In the genomic region with DNA sequence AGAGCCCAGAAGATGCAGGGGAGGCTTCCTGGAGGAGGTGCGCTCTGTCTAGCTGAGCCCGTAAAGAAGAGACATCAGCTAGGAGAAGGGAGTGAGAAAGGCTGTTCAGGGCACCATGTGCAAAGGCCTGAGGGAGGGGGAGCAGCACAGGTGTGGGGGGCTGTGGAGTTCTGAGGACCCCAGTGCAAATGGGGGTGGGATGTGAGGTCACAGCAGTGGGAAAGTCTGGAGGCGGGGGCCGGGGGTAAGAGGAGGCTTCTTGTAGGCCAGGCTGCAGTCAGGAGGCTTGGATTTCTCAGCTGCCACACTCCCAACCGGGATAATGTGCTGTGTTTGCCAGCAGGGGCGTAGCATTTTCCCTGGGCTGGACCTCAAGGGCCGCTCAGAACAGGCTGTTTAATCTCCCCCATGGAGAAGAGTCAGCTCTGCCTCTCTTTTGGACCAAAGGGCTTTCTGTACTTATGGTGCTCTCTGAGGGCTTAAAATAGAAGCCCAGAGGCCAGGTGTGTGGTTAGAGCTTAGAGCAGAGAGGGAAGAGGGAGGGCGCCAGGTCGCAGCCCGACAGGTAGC, we compare ENCODE assay signal across 9 cellular contexts. TPM values are rescaled to one million over a fixed set of nuclear protein-coding genes. Genes with fewer than 3 reads are reported as not detected.
DNase-seq lines count a peak whose midpoint lies in the region; ATAC-seq and TF ChIP-seq lines count a peak whose summit lies in the region.
"Had no signal": no experiment of that assay in that cellular context is flagged by ENCODE, and none has a peak within 500 bp of the region (broad histone marks: within the 10 kb centered on the region; RNA-seq: fewer than 3 reads in every experiment).

No MANE protein-coding gene starts in this region.

- H3K4me1 ChIP-seq in IMR-90 (ENCODE audit: control insufficient read depth, insufficient read depth, low read length) (peaks cover 4% of the 10 kb centered on the region; the same call in 1 of the 2 replicates), ectodermal cell (ENCODE audit: control insufficient read depth, insufficient read depth, low read length) (peaks cover 5% of the 10 kb centered on the region), mucosa of descending colon (ENCODE audit: low read depth) (peaks cover 61% of the 10 kb centered on the region)

- H2AK5ac ChIP-seq in IMR-90 (ENCODE audit: low read depth, low read length), result no peak overlapping the region

- no peak overlapping the region for H4K5ac ChIP-seq in IMR-90 (ENCODE audit: low read depth, low read length)

- H3K27me3 ChIP-seq in IMR-90 (ENCODE audit: control insufficient read depth, insufficient read depth, low read length) (no peaks in the 10 kb centered on the region), ectodermal cell (ENCODE audit: control insufficient read depth, insufficient read depth, low read length, poor library complexity, severe bottlenecking) (peaks cover 3% of the 10 kb centered on the region)

- no peak overlapping the region for H3K18ac ChIP-seq in IMR-90 (ENCODE audit: low read depth, low read length)

- H3K56ac ChIP-seq in IMR-90 (ENCODE audit: extremely low read depth, insufficient read depth, low read length), result no peak overlapping the region

- no peak overlapping the region for H3K14ac ChIP-seq in IMR-90 (replicated peaks; ENCODE audit: low read depth, low read length)

- H3K36me3 ChIP-seq in IMR-90 (ENCODE audit: control insufficient read depth, insufficient read depth, low read length) (peaks cover 4% of the 10 kb centered on the region; the same call in 1 of the 2 replicates), ectodermal cell (ENCODE audit: control insufficient read depth, insufficient read depth, low read length) (no peaks in the 10 kb centered on the region), mucosa of descending colon (ENCODE audit: low read depth) (no peaks in the 10 kb centered on the region)
- H3K36me3 ChIP-seq: neutrophil had no signal

- no peak for TF ChIP-seq RAD21 in IMR-90 (IDR thresholded peaks at IDR 0.05; ENCODE audit: low read length)

- dilution Hi-C loops in IMR-90 (cut with HindIII; ENCODE audit: low sequenced_read_pairs, unreplicated experiment), result no loop called here

- H3K27ac ChIP-seq in IMR-90 (ENCODE audit: insufficient read depth, low read length), result no peak overlapping the region
- peak overlapping the region; percentile 33 for H3K27ac ChIP-seq in ectodermal cell (ENCODE audit: insufficient read depth, low read depth, low read length, poor library complexity, severe bottlenecking)
- H3K27ac ChIP-seq: neutrophil had no signal

- no peak overlapping the region for H2BK120ac ChIP-seq in IMR-90 (ENCODE audit: low read depth, low read length)

- intact Hi-C loops in IMR-90 (cut with micrococcal nuclease) (no loop called here), mucosa of descending colon (cut with DNase I, micrococcal nuclease) (no loop called here)

- H3K4me3 ChIP-seq in IMR-90 (ENCODE audit: insufficient read depth, low read depth, low read length) (no peak overlapping the region), ectodermal cell (ENCODE audit: insufficient read depth, low read depth, low read length) (no peak overlapping the region), mucosa of descending colon (no peak overlapping the region)

- H4K8ac ChIP-seq in IMR-90 (ENCODE audit: low read depth in 2 of 2, low read length in 2 of 2), result no peak overlapping the region

- no peak overlapping the region for H2AFZ ChIP-seq in IMR-90 (replicated peaks; ENCODE audit: low read length, poor library complexity)

- H4K91ac ChIP-seq in IMR-90 (ENCODE audit: insufficient read depth, low read depth, low read length), result no peak overlapping the region

- TF ChIP-seq CTCF in IMR-90 (conservative IDR thresholded peaks at IDR 0.05; ENCODE audit: low read depth, low read length), result 0 out of 2 replicates have a peak, but pooled peaks have one; percentile 17
- peak; percentile 47 for TF ChIP-seq CTCF in mucosa of descending colon (IDR thresholded peaks at IDR 0.05)

- H3K9me3 ChIP-seq in IMR-90 (ENCODE audit: control insufficient read depth, insufficient read depth, low read length), result no peaks in the 10 kb centered on the region
- no peaks in the 10 kb centered on the region for H3K9me3 ChIP-seq in ectodermal cell (ENCODE audit: control insufficient read depth, low read length)
- no peaks in the 10 kb centered on the region for H3K9me3 ChIP-seq in mucosa of descending colon
- H3K9me3 ChIP-seq: neutrophil had no signal

- peaks cover 24 to 71% of the 10 kb centered on the region in 2 experiments for H3K79me1 ChIP-seq in IMR-90 (ENCODE audit: low read depth in 1 of 2, low read length in 2 of 2)

- H2AK9ac ChIP-seq in IMR-90 (replicated peaks; ENCODE audit: low read depth, low read length, poor library complexity), result no peak overlapping the region

- H2BK5ac ChIP-seq in IMR-90 (ENCODE audit: low read depth, low read length, poor library complexity, severe bottlenecking), result no peak overlapping the region

- peaks cover 22% of the 10 kb centered on the region for H3K9me1 ChIP-seq in IMR-90 (ENCODE audit: insufficient read depth, low read length)

- ATAC-seq in IMR-90 (ENCODE audit: low read depth), result no peak
- ATAC-seq in mucosa of descending colon, result peak; percentile 31
- no peak for ATAC-seq in HG02588 (IDR thresholded peaks at IDR 0.05; ENCODE audit: unreplicated experiment)
- ATAC-seq in HG02884 (IDR thresholded peaks at IDR 0.05; ENCODE audit: unreplicated experiment), result no peak

- TF ChIP-seq POLR2A in IMR-90 (IDR thresholded peaks at IDR 0.05; ENCODE audit: low read depth, low read length), result no peak

- POLR2A ChIA-PET in IMR-90 (lab: Charles Lee; ENCODE audit: unreplicated experiment), result no interaction called here

- no peaks in the 10 kb centered on the region for H4K20me1 ChIP-seq in IMR-90 (ENCODE audit: insufficient read depth, low read length)

- no TSS peak for BruUV-seq in IMR-90 (replicated peaks; lab: Mats Ljungman, UMichigan)

- no peak overlapping the region for H3K4ac ChIP-seq in IMR-90 (ENCODE audit: low read depth, low read length)

- DNase-seq in AG08395 (ENCODE audit: low spot score) (peak; percentile 41), IMR-90 (peak; percentile 15), mucosa of descending colon (peak; percentile 53 to 64 (median 61)), NCI-H524 treated with DMSO at 0.1 percent for 48 hours (lab: John Stamatoyannopoulos, UW) (no peak), H4 (ENCODE audit: low spot score) (no peak)

- WGBS in IMR-90 (ENCODE audit: extremely low coverage in 2 of 2, insufficient read length in 1 of 2), 2 experiments, result 78% methylated on average over 5 of the region's 10 CpGs; no CpG with 5 or more reads in 1 of the 2 experiments
- WGBS in ectodermal cell, 2 experiments, result 63 to 65% methylated on average over 10 of the region's 10 CpGs

- no peak overlapping the region for H2BK20ac ChIP-seq in IMR-90 (ENCODE audit: low read depth, low read length)

- no peak overlapping the region for H3K23ac ChIP-seq in IMR-90 (ENCODE audit: low read depth, low read length)

- no peak overlapping the region for H2BK15ac ChIP-seq in IMR-90 (ENCODE audit: low read depth, low read length)

- no peak overlapping the region for H3K4me2 ChIP-seq in IMR-90 (ENCODE audit: low read depth, low read length)

- CTCF ChIA-PET in IMR-90 (lab: Yijun Ruan, JAX), result no interaction called here

- no peak overlapping the region for H3K9ac ChIP-seq in IMR-90 (ENCODE audit: low read depth, low read length)

- in situ Hi-C loops in IMR-90 (cut with MboI; ENCODE audit: low sequenced_read_pairs), result no loop called here

TF ChIP-seq in IMR-90, 13 proteins besides CTCF, POLR2A, EP300 and RAD21:
- TF ChIP-seq MXI1 (IDR thresholded peaks at IDR 0.05; ENCODE audit: borderline replicate concordance, low read depth, low read length) (no peak), FOS (IDR thresholded peaks at IDR 0.05; ENCODE audit: low read depth, low read length) (no peak), BHLHE40 (IDR thresholded peaks at IDR 0.05; ENCODE audit: low read depth, low read length) (no peak), MAFK (IDR thresholded peaks at IDR 0.05; ENCODE audit: low read depth, low read length) (no peak), SMC3 (IDR thresholded peaks at IDR 0.05; ENCODE audit: low read depth, low read length) (no peak), MAZ (IDR thresholded peaks at IDR 0.05; ENCODE audit: borderline replicate concordance, low read depth, low read length) (no peak), RFX5 (IDR thresholded peaks at IDR 0.05; ENCODE audit: low read depth, low read length) (no peak), CEBPB (IDR thresholded peaks at IDR 0.05; ENCODE audit: low read depth, low read length) (no peak), CHD1 (IDR thresholded peaks at IDR 0.05; ENCODE audit: low read depth, low read length) (no peak), NFE2L2 (IDR thresholded peaks at IDR 0.05; ENCODE audit: low read depth, low read length) (no peak), RCOR1 (IDR thresholded peaks at IDR 0.05; ENCODE audit: insufficient replicate concordance, low read length) (no peak)
- TF ChIP-seq, protein P1, sequence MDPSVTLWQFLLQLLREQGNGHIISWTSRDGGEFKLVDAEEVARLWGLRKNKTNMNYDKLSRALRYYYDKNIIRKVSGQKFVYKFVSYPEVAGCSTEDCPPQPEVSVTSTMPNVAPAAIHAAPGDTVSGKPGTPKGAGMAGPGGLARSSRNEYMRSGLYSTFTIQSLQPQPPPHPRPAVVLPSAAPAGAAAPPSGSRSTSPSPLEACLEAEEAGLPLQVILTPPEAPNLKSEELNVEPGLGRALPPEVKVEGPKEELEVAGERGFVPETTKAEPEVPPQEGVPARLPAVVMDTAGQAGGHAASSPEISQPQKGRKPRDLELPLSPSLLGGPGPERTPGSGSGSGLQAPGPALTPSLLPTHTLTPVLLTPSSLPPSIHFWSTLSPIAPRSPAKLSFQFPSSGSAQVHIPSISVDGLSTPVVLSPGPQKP (IDR thresholded peaks at IDR 0.05; ENCODE audit: borderline replicate concordance, low read depth, low read length), result no peak
- TF ChIP-seq, protein P2, sequence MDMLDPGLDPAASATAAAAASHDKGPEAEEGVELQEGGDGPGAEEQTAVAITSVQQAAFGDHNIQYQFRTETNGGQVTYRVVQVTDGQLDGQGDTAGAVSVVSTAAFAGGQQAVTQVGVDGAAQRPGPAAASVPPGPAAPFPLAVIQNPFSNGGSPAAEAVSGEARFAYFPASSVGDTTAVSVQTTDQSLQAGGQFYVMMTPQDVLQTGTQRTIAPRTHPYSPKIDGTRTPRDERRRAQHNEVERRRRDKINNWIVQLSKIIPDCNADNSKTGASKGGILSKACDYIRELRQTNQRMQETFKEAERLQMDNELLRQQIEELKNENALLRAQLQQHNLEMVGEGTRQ (IDR thresholded peaks at IDR 0.05; ENCODE audit: low read depth, low read length), result no peak

RNA-seq across cellular contexts. Expression of gene NEURL1B, which starts 5.7 kb away (rescaled TPM):
- total RNA-seq in IMR-90 (2012; rRNA removed) (1.8 and 1.9 TPM in 2 replicates), mucosa of descending colon (10 to 100 TPM; 65.7 to 97.6 (median 96.6) TPM)
- polyA plus RNA-seq in IMR-90 (2012; rRNA removed), result 2.6 and 2.8 TPM in 2 replicates
- 1.6 and 1.9 TPM in 2 replicates for polyA plus RNA-seq in IMR-90 (2012; cell fraction: cytosol; rRNA removed)
- polyA plus RNA-seq in IMR-90 (2012; cell fraction: nucleus; rRNA removed; ENCODE audit: low replicate concordance), result 3.9 and 5.7 TPM in 2 replicates
- polyA plus RNA-seq in ectodermal cell (2013, experiment 1 of 4), result 9.1 TPM
- 12.3 TPM for polyA plus RNA-seq in ectodermal cell (2013, experiment 2 of 4)
- 9.7 TPM for polyA plus RNA-seq in ectodermal cell (2013, experiment 3 of 4)
- polyA plus RNA-seq in ectodermal cell (2013, experiment 4 of 4), result 11.2 TPM
- 1.6 and 2.2 TPM in 2 replicates for total RNA-seq in H4 (2014; rRNA removed; shearing (Covaris generic))

Comparison
In these comparisons a context has a peak if more than half of its experiments do, and no peak if none do; other contexts are left out.
1. DNase-seq: peak in AG08395 (single experiment), IMR-90 (single experiment) and mucosa of descending colon (3 of 3); none in NCI-H524 treated with DMSO at 0.1 percent for 48 hours (single experiment) and H4 (single experiment).
2. RNA of gene NEURL1B, which starts 5.7 kb away (total RNA-seq): 65.7 to 97.6 TPM in mucosa of descending colon; 1.6 to 2.2 TPM in H4 and 1.8 to 1.9 TPM in IMR-90; every median in the first group is over 10 times any median in the second.